ENCODE assay signal across 8 cellular contexts in genomic region chr21:14382486-14382834, GRCh38. TPM values are rescaled to one million over a fixed set of nuclear protein-coding genes. Genes with fewer than 3 reads are reported as not detected.
DNase-seq lines count a peak whose midpoint lies in the region; ATAC-seq and FAIRE-seq lines count a peak whose summit lies in the region.

No MANE protein-coding gene starts in this region.

- WGBS in iPS DF 6.9 (ENCODE audit: insufficient coverage, insufficient read length) = no CpG with 5 or more reads among the region's 9 CpGs
- 0 to 1% (median 0%) methylated on average over 9 of the region's 9 CpGs for WGBS in small intestine, 3 donors

- peaks cover 36% of the 10 kb centered on the region for H3K4me1 Mint-ChIP-seq in activated T-cell treated with anti-CD3 and anti-CD28 coated beads, Interleukin-2, amount 50 U/mL, for 72 hours (ENCODE audit: low read depth)

- peak overlapping the region; percentile 99 to 100 for H3K4me3 Mint-ChIP-seq in activated T-cell treated with anti-CD3 and anti-CD28 coated beads, Interleukin-2, amount 50 U/mL, for 72 hours

- H3K9me3 Mint-ChIP-seq in activated T-cell treated with anti-CD3 and anti-CD28 coated beads, Interleukin-2, amount 50 U/mL, for 72 hours = no peaks in the 10 kb centered on the region

- H3K9me3 ChIP-seq in iPS DF 6.9 (ENCODE audit: control insufficient read depth, insufficient read depth, low read length) = no peaks in the 10 kb centered on the region
- H3K9me3 ChIP-seq in small intestine (ENCODE audit: control insufficient read depth, low read depth) = no peaks in the 10 kb centered on the region

- H3K36me3 ChIP-seq in iPS DF 6.9 (ENCODE audit: control insufficient read depth, insufficient read depth, low read length) = peaks cover 6% of the 10 kb centered on the region; the same call in 1 of the 2 replicates
- peaks cover 2 to 5% of the 10 kb centered on the region in 2 donors for H3K36me3 ChIP-seq in small intestine (ENCODE audit: control insufficient read depth in 2 of 2, insufficient read depth in 2 of 2, low read length in 2 of 2)

- H3K27ac ChIP-seq in iPS DF 6.9 (ENCODE audit: low read length) = no peak overlapping the region
- peak overlapping the region in 1 of 2 donors; percentile 97 for H3K27ac ChIP-seq in small intestine (ENCODE audit: low read depth in 1 of 2, low read length in 1 of 2)

- no peak for FAIRE-seq in small intestine (lab: Jason Lieb, UNC)

- peaks cover 5 to 16% of the 10 kb centered on the region in 2 donors for H3K36me3 Mint-ChIP-seq in activated T-cell treated with anti-CD3 and anti-CD28 coated beads, Interleukin-2, amount 50 U/mL, for 72 hours (ENCODE audit: insufficient read depth in 2 of 2)

- H3K27me3 ChIP-seq in iPS DF 6.9 (ENCODE audit: control insufficient read depth, insufficient read depth, low read length) (no peaks in the 10 kb centered on the region), small intestine (ENCODE audit: control insufficient read depth in 2 of 2, insufficient read depth in 2 of 2, low read length in 2 of 2) (no peaks in the 10 kb centered on the region)

- H3K27me3 Mint-ChIP-seq in activated T-cell treated with anti-CD3 and anti-CD28 coated beads, Interleukin-2, amount 50 U/mL, for 72 hours (ENCODE audit: low read depth) = no peaks in the 10 kb centered on the region

- peak; percentile 0 for ATAC-seq in GM19324 (IDR thresholded peaks at IDR 0.05; ENCODE audit: low FRiP score, unreplicated experiment)
- peak in 1 of 2 donors; percentile 5 for ATAC-seq in activated T-cell treated with anti-CD3 and anti-CD28 coated beads, Interleukin-2, amount 50 U/mL, for 72 hours (replicated peaks in 1 of 2)

- H3K4me1 ChIP-seq in iPS DF 6.9 (ENCODE audit: control insufficient read depth, insufficient read depth, low read length) (no peaks in the 10 kb centered on the region), small intestine (ENCODE audit: control insufficient read depth in 2 of 2, insufficient read depth in 1 of 2, low read depth in 1 of 2, low read length in 1 of 2) (no peaks in the 10 kb centered on the region)

- DNase-seq in HuH-7 (ENCODE audit: low spot score) (peak; percentile 23), iPS DF 6.9 (ENCODE audit: low read depth, low spot score) (no peak), small intestine (no peak), cerebellar cortex (ENCODE audit: low spot score) (no peak), NCI-H2196 (lab: John Stamatoyannopoulos, UW; ENCODE audit: unreplicated experiment) (no peak)
- peak in 1 of 2 donors; percentile 42 for DNase-seq in activated T-cell treated with anti-CD3 and anti-CD28 coated beads, Interleukin-2, amount 50 U/mL, for 72 hours
- DNase-seq in activated effector memory CD4-positive, alpha-beta T cell treated with anti-CD3 and anti-CD28 coated beads, Interleukin-2, amount 50 U/mL, for 16 hours = no peak

- H3K4me3 ChIP-seq in iPS DF 6.9 (ENCODE audit: low read length) = peak overlapping the region; percentile 65; the same call in 1 of the 2 replicates
- H3K4me3 ChIP-seq in small intestine (ENCODE audit: low read depth in 1 of 2, low read length in 2 of 2) = peak overlapping the region; percentile 54 to 78

- H3K27ac Mint-ChIP-seq in activated T-cell treated with anti-CD3 and anti-CD28 coated beads, Interleukin-2, amount 50 U/mL, for 72 hours = peak overlapping the region; percentile 100

RNA-seq across cellular contexts. Expression of gene HSPA13, which starts 0.5 kb away (rescaled TPM):
- 10 to 100 TPM; 46.9 to 65.5 TPM for total RNA-seq in activated T-cell treated with anti-CD3 and anti-CD28 coated beads, Interleukin-2, amount 50 U/mL, for 72 hours
- 10 to 100 TPM in 1 of 3 donors, 1 to 10 TPM in 2; 1.6 to 10.3 (median 3.8) TPM for polyA plus RNA-seq in small intestine
